ENCODE assay signal across 14 cellular contexts in genomic region chr2:111694690-111695089, GRCh38.
A peak's percentile ranks its signal among the peaks of the same experiment; 100 is the strongest.
DNase-seq lines count a peak whose midpoint lies in the region; ATAC-seq and TF ChIP-seq lines count a peak whose summit lies in the region.
"Had no signal": no experiment of that assay in that cellular context is flagged by ENCODE, and none has a peak within 500 bp of the region (broad histone marks: within the 10 kb centered on the region; RNA-seq: fewer than 3 reads in every experiment).

No MANE protein-coding gene starts in this region.

- DNase-seq in AG09309 (ENCODE audit: low read depth) (peak; percentile 69), M059J (ENCODE audit: low read depth) (peak; percentile 91), dermis blood vessel endothelial cell (peak; percentile 93), lung (ENCODE audit: low spot score) (no peak), RPMI8226 (no peak), GM20000 (ENCODE audit: low spot score) (no peak), COLO829 (ENCODE audit: low spot score) (no peak)
- DNase-seq: activated T-cell treated with anti-CD3 and anti-CD28 coated beads, Interleukin-2, amount 50 U/mL, for 1 hour; central memory CD4-positive, alpha-beta T cell; glutamatergic neuron; lower lobe of right lung had no signal

- 55 to 72% methylated on average over 3 of the region's 3 CpGs for WGBS in lung, 2 donors

- H3K27me3 ChIP-seq in lung (ENCODE audit: control insufficient read depth, insufficient read depth): no peaks in the 10 kb centered on the region
- H3K27me3 ChIP-seq: BLaER1 treated with 17β-estradiol and CSF1 and Interleukin-3, amounts not matched to agents 10 nM and 100 nM had no signal

- H3K27ac ChIP-seq in lung (ENCODE audit: low read depth in 1 of 2, low read length in 1 of 2): no peak overlapping the region
- H3K27ac ChIP-seq: BLaER1 treated with 17β-estradiol and CSF1 and Interleukin-3, amounts not matched to agents 10 nM and 100 nM; lower lobe of right lung had no signal

- H3K4me3 ChIP-seq in AG09309 (ENCODE audit: control insufficient read depth, low read depth, low read length): no peak overlapping the region
- H3K4me3 ChIP-seq in lung: no peak overlapping the region
- H3K4me3 ChIP-seq: BLaER1 treated with 17β-estradiol and CSF1 and Interleukin-3, amounts not matched to agents 10 nM and 100 nM; lower lobe of right lung had no signal

- H3K4me1 ChIP-seq in lung (ENCODE audit: control insufficient read depth in 2 of 2, insufficient read depth in 2 of 2, low read length in 2 of 2): peaks cover 0 to 3% of the 10 kb centered on the region in 2 donors

- peak; percentile 17 for ATAC-seq in lung (ENCODE audit: insufficient read depth, low FRiP score)
- no peak for ATAC-seq in HG03196 (IDR thresholded peaks at IDR 0.05; ENCODE audit: unreplicated experiment)
- ATAC-seq: HCT116, lower lobe of right lung had no signal

- TF ChIP-seq CTCF in AG09309 (IDR thresholded peaks at IDR 0.05; ENCODE audit: control insufficient read depth, insufficient read depth, low read depth, low read length, missing control alignments) (no peak), lung (IDR thresholded peaks at IDR 0.05; ENCODE audit: control extremely low read depth, extremely low read depth) (no peak), GM20000 (IDR thresholded peaks at IDR 0.05; ENCODE audit: extremely low read depth, missing control alignments) (no peak)

- no peaks in the 10 kb centered on the region for H3K36me3 ChIP-seq in lung (ENCODE audit: control insufficient read depth in 2 of 2, insufficient read depth in 2 of 2, low read length in 2 of 2)
- H3K36me3 ChIP-seq: BLaER1 treated with 17β-estradiol and CSF1 and Interleukin-3, amounts not matched to agents 10 nM and 100 nM; lower lobe of right lung had no signal

- H3K9me3 ChIP-seq in lung (ENCODE audit: control insufficient read depth in 2 of 2, insufficient read depth in 1 of 2, low read length in 1 of 2): peaks cover 0 to 2% of the 10 kb centered on the region in 2 donors
- H3K9me3 ChIP-seq: lower lobe of right lung had no signal

Comparison
In these comparisons a context has a peak if more than half of its experiments do, and no peak if none do; other contexts are left out.
1. DNase-seq: peak in AG09309 (single experiment), M059J (single experiment) and dermis blood vessel endothelial cell (single experiment); none in lung (single experiment), RPMI8226 (single experiment), GM20000 (single experiment) and COLO829 (single experiment).